In the genomic region with DNA sequence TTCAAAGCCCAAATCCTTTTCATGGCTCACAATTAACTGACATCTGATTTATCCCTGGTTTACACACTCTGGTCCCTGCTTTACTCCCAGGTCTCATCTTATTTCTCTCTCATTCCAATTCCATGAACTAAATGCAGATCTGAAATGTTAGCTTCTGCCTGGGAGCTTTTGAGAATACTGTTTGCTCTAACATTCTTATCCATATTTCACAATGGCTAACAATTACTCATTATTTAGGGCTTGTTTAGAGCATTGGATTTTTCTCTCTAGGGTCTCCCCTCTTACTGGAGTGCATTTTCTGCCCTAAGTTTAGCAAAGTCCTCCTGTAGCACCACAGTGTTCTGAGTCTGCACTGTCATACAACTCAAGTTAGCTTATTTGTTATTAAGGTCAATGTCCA, we compare ENCODE assay signal across 20 cellular contexts.
A peak's percentile ranks its signal among the peaks of the same experiment; 100 is the strongest.
DNase-seq lines count a peak whose midpoint lies in the region; ATAC-seq and TF ChIP-seq lines count a peak whose summit lies in the region.
"Had no signal": no experiment of that assay in that cellular context is flagged by ENCODE, and none has a peak within 500 bp of the region (broad histone marks: within the 10 kb centered on the region; RNA-seq: fewer than 3 reads in every experiment).

No MANE protein-coding gene starts in this region.

- no peaks in the 10 kb centered on the region for H3K79me2 ChIP-seq in PC-9 (ENCODE audit: low read depth)

- no peaks in the 10 kb centered on the region for H3K9me3 ChIP-seq in PC-9 (ENCODE audit: insufficient read depth, low read depth)
- no peaks in the 10 kb centered on the region for H3K9me3 ChIP-seq in body of pancreas
- H3K9me3 ChIP-seq: BE2C; BLaER1 treated with 17β-estradiol and CSF1 and Interleukin-3, amounts not matched to agents 10 nM and 100 nM; HAP-1 had no signal

- H4K20me1 ChIP-seq in PC-9 (ENCODE audit: insufficient read depth), result no peaks in the 10 kb centered on the region
- H4K20me1 ChIP-seq: BLaER1 treated with 17β-estradiol and CSF1 and Interleukin-3, amounts not matched to agents 10 nM and 100 nM had no signal

- no peak overlapping the region for H3K27ac ChIP-seq in PC-9
- H3K27ac ChIP-seq in body of pancreas, result no peak overlapping the region
- H3K27ac ChIP-seq: 22Rv1; BLaER1 treated with 17β-estradiol and CSF1 and Interleukin-3, amounts not matched to agents 10 nM and 100 nM had no signal

- POLR2A ChIA-PET in PC-9 (lab: Charles Lee; ENCODE audit: unreplicated experiment), result no interaction called here

- no peak overlapping the region for H3K4me3 Mint-ChIP-seq in progenitor cell of endocrine pancreas (ENCODE audit: low read depth)
- H3K4me3 Mint-ChIP-seq: CD14-positive monocyte; CD4-positive, alpha-beta T cell; CD8-positive, alpha-beta memory T cell; GM23338; HFFc6 had no signal

- no peaks in the 10 kb centered on the region for H3K9me2 ChIP-seq in PC-9 (ENCODE audit: insufficient read depth)

- H3K36me3 ChIP-seq in PC-9 (ENCODE audit: low read depth), result no peaks in the 10 kb centered on the region
- H3K36me3 ChIP-seq in body of pancreas (replicated peaks in 1 of 2; ENCODE audit: insufficient read depth in 1 of 2, low read depth in 2 of 2), result no peaks in the 10 kb centered on the region
- H3K36me3 ChIP-seq: BE2C; BLaER1 treated with 17β-estradiol and CSF1 and Interleukin-3, amounts not matched to agents 10 nM and 100 nM; HAP-1 had no signal

- no peaks in the 10 kb centered on the region for H3K4me1 ChIP-seq in PC-9 (replicated peaks; ENCODE audit: insufficient read depth)
- no peaks in the 10 kb centered on the region for H3K4me1 ChIP-seq in body of pancreas
- H3K4me1 ChIP-seq: BE2C, HAP-1 had no signal

- H3K4me3 ChIP-seq in AG10803 (ENCODE audit: low read length) (no peak overlapping the region), PC-9 (no peak overlapping the region), body of pancreas (no peak overlapping the region)
- H3K4me3 ChIP-seq: BLaER1 treated with 17β-estradiol and CSF1 and Interleukin-3, amounts not matched to agents 10 nM and 100 nM; GM23338; HAP-1 had no signal

- H3K27me3 Mint-ChIP-seq in progenitor cell of endocrine pancreas, result no peaks in the 10 kb centered on the region
- H3K27me3 Mint-ChIP-seq: CD4-positive, alpha-beta T cell; CD8-positive, alpha-beta memory T cell had no signal

- intact Hi-C loops in PC-9 (cut with micrococcal nuclease; ENCODE audit: unreplicated experiment), result loop anchor here (10.0 kb wide), 1 partner anchor 208 kb away; the partner anchor contains the start of gene FAM83B
- intact Hi-C loops in body of pancreas (cut with DNase I), result no loop called here

- TF ChIP-seq CTCF in AG10803 (conservative IDR thresholded peaks at IDR 0.05; ENCODE audit: low read length) (no peak), PC-9 (conservative IDR thresholded peaks at IDR 0.05) (no peak), progenitor cell of endocrine pancreas (IDR thresholded peaks at IDR 0.05; ENCODE audit: unreplicated experiment) (no peak), body of pancreas (IDR thresholded peaks at IDR 0.05) (no peak)

- no peak overlapping the region for H3K4me2 ChIP-seq in PC-9
- H3K4me2 ChIP-seq: BLaER1 treated with 17β-estradiol and CSF1 and Interleukin-3, amounts not matched to agents 10 nM and 100 nM; GM23338 had no signal

- ATAC-seq in HG02938 (IDR thresholded peaks at IDR 0.05; ENCODE audit: unreplicated experiment) (no peak), body of pancreas (no peak)
- ATAC-seq: GM23338 had no signal

- H3K27ac Mint-ChIP-seq in progenitor cell of endocrine pancreas, result peak overlapping the region; percentile 64
- H3K27ac Mint-ChIP-seq: CD14-positive monocyte; CD4-positive, alpha-beta T cell; CD8-positive, alpha-beta memory T cell; GM23338; HFFc6 had no signal

- BruUV-seq in PC-9 (replicated peaks; lab: Mats Ljungman, UMichigan), result no TSS peak

- peak; percentile 15 for DNase-seq in AG10803 (ENCODE audit: low read depth)
- no peak for DNase-seq in PC-9
- DNase-seq in fibroblast of peridontal ligament (ENCODE audit: extremely low read depth), result peak; percentile 13
- no peak for DNase-seq in progenitor cell of endocrine pancreas (ENCODE audit: low spot score, unreplicated experiment)
- no peak for DNase-seq in superior temporal gyrus (ENCODE audit: extremely low spot score)
- DNase-seq in body of pancreas, result no peak
- DNase-seq: AML-193; BE2C; CD4-positive, alpha-beta T cell; CD8-positive, alpha-beta memory T cell; DMS 273 treated with DMSO at 0.1 percent for 48 hours; DMS79 treated with DMSO at 0.1 percent for 48 hours; GF-D8; HFFc6 had no signal

- CTCF ChIA-PET in PC-9 (lab: Charles Lee), result no interaction called here

- no peaks in the 10 kb centered on the region for H3F3A ChIP-seq in PC-9 (ENCODE audit: insufficient read depth, low read depth)

- no peak for TF ChIP-seq POLR2A in body of pancreas (IDR thresholded peaks at IDR 0.05)

- H3K27me3 ChIP-seq in PC-9 (ENCODE audit: insufficient read depth, low read depth) (no peaks in the 10 kb centered on the region), body of pancreas (no peaks in the 10 kb centered on the region)
- H3K27me3 ChIP-seq: BE2C; BLaER1 treated with 17β-estradiol and CSF1 and Interleukin-3, amounts not matched to agents 10 nM and 100 nM had no signal

- no peaks in the 10 kb centered on the region for H3K36me3 Mint-ChIP-seq in progenitor cell of endocrine pancreas (ENCODE audit: insufficient read depth)
- H3K36me3 Mint-ChIP-seq: CD14-positive monocyte; CD8-positive, alpha-beta memory T cell had no signal

- H3K9me3 Mint-ChIP-seq in progenitor cell of endocrine pancreas (ENCODE audit: low read depth), result peaks cover 4% of the 10 kb centered on the region
- H3K9me3 Mint-ChIP-seq: GM23338, HFFc6 had no signal

- H3K4me1 Mint-ChIP-seq in progenitor cell of endocrine pancreas (ENCODE audit: low read depth), result no peaks in the 10 kb centered on the region
- H3K4me1 Mint-ChIP-seq: CD8-positive, alpha-beta memory T cell; GM23338 had no signal

- peak overlapping the region; percentile 49 for H2AFZ ChIP-seq in PC-9
- H2AFZ ChIP-seq: GM23338 had no signal

Comparison
In these comparisons a context has a peak if more than half of its experiments do, and no peak if none do; other contexts are left out.
1. DNase-seq: peak in AG10803 (single experiment) and fibroblast of peridontal ligament (single experiment); none in PC-9 (0 of 2), progenitor cell of endocrine pancreas (single experiment), superior temporal gyrus (single experiment) and body of pancreas (0 of 4).